ENCODE assay signal across 13 cellular contexts in genomic region chr12:57237653-57237951, GRCh38. TPM values are rescaled to one million over a fixed set of nuclear protein-coding genes. Genes with fewer than 3 reads are reported as not detected.
DNase-seq lines count a peak whose midpoint lies in the region; ATAC-seq and TF ChIP-seq lines count a peak whose summit lies in the region.
"Had no signal": no experiment of that assay in that cellular context is flagged by ENCODE, and none has a peak within 500 bp of the region (broad histone marks: within the 10 kb centered on the region; RNA-seq: fewer than 3 reads in every experiment).

No MANE protein-coding gene starts in this region.

- H3K4me1 ChIP-seq in NT2/D1 (ENCODE audit: insufficient read depth, insufficient read length) = peaks cover 22% of the 10 kb centered on the region
- peaks cover 6% of the 10 kb centered on the region for H3K4me1 ChIP-seq in endodermal cell (ENCODE audit: control insufficient read depth, insufficient read depth, low read length)
- H3K4me1 ChIP-seq in suprapubic skin = peaks cover 82% of the 10 kb centered on the region

- peak overlapping the region; percentile 86 for H3K4me3 Mint-ChIP-seq in activated naive CD4-positive, alpha-beta T cell treated with anti-CD3 and anti-CD28 coated beads, Interleukin-2, amount 50 U/mL, for 24 hours
- peak overlapping the region; percentile 57 for H3K4me3 Mint-ChIP-seq in endodermal cell

- H3K9me3 ChIP-seq in NT2/D1 (ENCODE audit: insufficient read depth, low read length) = no peaks in the 10 kb centered on the region; the same call in 1 of the 2 replicates
- H3K9me3 ChIP-seq in endodermal cell (ENCODE audit: control insufficient read depth, low read length) = no peaks in the 10 kb centered on the region
- H3K9me3 ChIP-seq in suprapubic skin = no peaks in the 10 kb centered on the region
- H3K9me3 ChIP-seq: esophagus squamous epithelium, SJSA1, uterus had no signal

- no peaks in the 10 kb centered on the region for H3K9me3 Mint-ChIP-seq in activated naive CD4-positive, alpha-beta T cell treated with anti-CD3 and anti-CD28 coated beads, Interleukin-2, amount 50 U/mL, for 24 hours
- H3K9me3 Mint-ChIP-seq in endodermal cell = no peaks in the 10 kb centered on the region

- H3K27me3 Mint-ChIP-seq in activated naive CD4-positive, alpha-beta T cell treated with anti-CD3 and anti-CD28 coated beads, Interleukin-2, amount 50 U/mL, for 24 hours = peaks cover 21% of the 10 kb centered on the region
- peaks cover 80% of the 10 kb centered on the region for H3K27me3 Mint-ChIP-seq in endodermal cell (ENCODE audit: insufficient read depth)

- H3K4me3 ChIP-seq in NT2/D1 (ENCODE audit: insufficient read length, low read depth) = peak overlapping the region; percentile 49
- H3K4me3 ChIP-seq in endodermal cell (ENCODE audit: low read length) = no peak overlapping the region
- H3K4me3 ChIP-seq in suprapubic skin = peak overlapping the region; percentile 56
- H3K4me3 ChIP-seq: SJSA1 had no signal

- no peak overlapping the region for H3K27ac ChIP-seq in endodermal cell (ENCODE audit: low read depth, low read length)
- no peak overlapping the region for H3K27ac ChIP-seq in suprapubic skin
- H3K27ac ChIP-seq: SJSA1, uterus had no signal

- H3K27me3 ChIP-seq in NT2/D1 (ENCODE audit: insufficient read depth, insufficient read length) = peaks cover 56% of the 10 kb centered on the region
- peaks cover 85% of the 10 kb centered on the region for H3K27me3 ChIP-seq in endodermal cell (ENCODE audit: control insufficient read depth, insufficient read depth, low read length, poor library complexity, severe bottlenecking)
- peaks cover 51% of the 10 kb centered on the region for H3K27me3 ChIP-seq in suprapubic skin

- TF ChIP-seq POLR2A in suprapubic skin (IDR thresholded peaks at IDR 0.05) = no peak

- TF ChIP-seq CTCF in endodermal cell (conservative IDR thresholded peaks at IDR 0.05) (no peak), suprapubic skin (IDR thresholded peaks at IDR 0.05) (no peak)

- H3K36me3 ChIP-seq in NT2/D1 (ENCODE audit: insufficient read depth, insufficient read length, low read length) = peaks cover 37% of the 10 kb centered on the region
- peaks cover 22% of the 10 kb centered on the region for H3K36me3 ChIP-seq in endodermal cell (ENCODE audit: control insufficient read depth, insufficient read depth, low read length)
- peaks cover 22% of the 10 kb centered on the region for H3K36me3 ChIP-seq in suprapubic skin
- H3K36me3 ChIP-seq: uterus had no signal

- peak overlapping the region; percentile 55 for H3K27ac Mint-ChIP-seq in activated naive CD4-positive, alpha-beta T cell treated with anti-CD3 and anti-CD28 coated beads, Interleukin-2, amount 50 U/mL, for 24 hours
- H3K27ac Mint-ChIP-seq in endodermal cell = no peak overlapping the region

- ATAC-seq in HG03175 (IDR thresholded peaks at IDR 0.05; ENCODE audit: unreplicated experiment) (no peak), HG02759 (IDR thresholded peaks at IDR 0.05; ENCODE audit: unreplicated experiment) (no peak)

- H3K9ac ChIP-seq in NT2/D1 (ENCODE audit: insufficient read length, low read depth) = peak overlapping the region; percentile 76
- no peak overlapping the region for H3K9ac ChIP-seq in endodermal cell (ENCODE audit: extremely low read depth, low read length, poor library complexity, severe bottlenecking)

- H3K4me1 Mint-ChIP-seq in activated naive CD4-positive, alpha-beta T cell treated with anti-CD3 and anti-CD28 coated beads, Interleukin-2, amount 50 U/mL, for 24 hours = peaks cover 57% of the 10 kb centered on the region
- H3K4me1 Mint-ChIP-seq in endodermal cell = peaks cover 24% of the 10 kb centered on the region

- 40 to 52% methylated on average over 2 to 4 of the region's 5 CpGs for WGBS in endodermal cell (ENCODE audit: insufficient coverage in 1 of 2, insufficient read length in 1 of 2), 2 experiments
- WGBS in suprapubic skin = 41% methylated on average over 5 of the region's 5 CpGs

- peaks cover 12% of the 10 kb centered on the region for H3K36me3 Mint-ChIP-seq in activated naive CD4-positive, alpha-beta T cell treated with anti-CD3 and anti-CD28 coated beads, Interleukin-2, amount 50 U/mL, for 24 hours
- H3K36me3 Mint-ChIP-seq in endodermal cell (ENCODE audit: low read depth) = peaks cover 22% of the 10 kb centered on the region

- no peak for TF ChIP-seq EP300 in suprapubic skin (IDR thresholded peaks at IDR 0.05)

- DNase-seq in activated naive CD4-positive, alpha-beta T cell (lab: John Stamatoyannopoulos, UW) = no peak
- DNase-seq in NT2/D1 (ENCODE audit: low read depth, low spot score) (no peak), endodermal cell (peak; percentile 63), suprapubic skin (ENCODE audit: low spot score in 2 of 2) (no peak), NCI-H774 (lab: John Stamatoyannopoulos, UW) (no peak)
- DNase-seq: esophagus squamous epithelium; midbrain; stimulated activated CD4-positive, alpha-beta T cell treated with anti-CD3 and anti-CD28 coated beads, Interleukin-1b, Interleukin-23, amount 100 ng/mL, for 48 hours had no signal

RNA-seq across cellular contexts. Expression of gene SHMT2, which starts 8.1 kb away (rescaled TPM):
- total RNA-seq in endodermal cell (100 to 1,000 TPM in 1 of 2 donors, 10 to 100 TPM in 1; 76.7 to 134 TPM), suprapubic skin (10 to 100 TPM; 53.5 to 87.2 (median 70.3) TPM)
- 141 TPM for polyA plus RNA-seq in endodermal cell (2013, experiment 1 of 2)
- polyA plus RNA-seq in endodermal cell (2013, experiment 2 of 2) = 96.2 TPM

RNA-seq across cellular contexts. Expression of gene STAC3, which starts 13.4 kb away (rescaled TPM):
- 1 to 10 TPM; 5.9 to 6.8 TPM for total RNA-seq in endodermal cell
- polyA plus RNA-seq in endodermal cell (2013, experiment 1 of 2) = 2.5 TPM
- 1.9 TPM for polyA plus RNA-seq in endodermal cell (2013, experiment 2 of 2)
- 1 to 10 TPM; 1.7 to 3.0 (median 2.1) TPM for total RNA-seq in suprapubic skin

RNA-seq across cellular contexts. Expression of gene NXPH4, which starts 21.0 kb away (rescaled TPM):
- total RNA-seq in endodermal cell (1 to 10 TPM in 1 of 2 donors, under 1 TPM in 1; 0.31 to 1.1 TPM), suprapubic skin (10 to 100 TPM in 3 of 4 donors, 1 to 10 TPM in 1; 7.1 to 26.0 (median 18.3) TPM)
- 7.8 TPM for polyA plus RNA-seq in endodermal cell (2013, experiment 1 of 2)
- 6.4 TPM for polyA plus RNA-seq in endodermal cell (2013, experiment 2 of 2)
